Comparison of ENCODE assay signal across 1 cellular context in genomic region chr6:157323114-157323923, GRCh38.
A peak's percentile ranks its signal among the peaks of the same experiment; 100 is the strongest.
TF ChIP-seq lines count a peak whose summit lies in the region.

TMEM242 (minus strand) TSS chr6:157323519; CDS start chr6:157323499, 20 bp downstream.

TF ChIP-seq in K562, 482 proteins besides CTCF, POLR2A, EP300 and RAD21 (continued from another document):
- peak; percentile 89 for TF ChIP-seq ZNF395 (CRISPR knock-in tag; IDR thresholded peaks at IDR 0.05)
- TF ChIP-seq NCOA1 (IDR thresholded peaks at IDR 0.05; ENCODE audit: low read depth), result peak; percentile 99
- TF ChIP-seq E2F5 (CRISPR knock-in tag; IDR thresholded peaks at IDR 0.05), result no peak
- peak; percentile 99 for TF ChIP-seq PHF8 (IDR thresholded peaks at IDR 0.05; ENCODE audit: borderline replicate concordance, low read length)
- peak; percentile 55 for TF ChIP-seq HDAC3 (IDR thresholded peaks at IDR 0.05; ENCODE audit: borderline replicate concordance, partially characterized antibody)
- TF ChIP-seq HDAC8 (tag; IDR thresholded peaks at IDR 0.05), result peak; percentile 72
- peak; percentile 81 for TF ChIP-seq CC2D1A (IDR thresholded peaks at IDR 0.05)
- no peak for TF ChIP-seq ARID3A (IDR thresholded peaks at IDR 0.05; ENCODE audit: borderline replicate concordance, low read depth, low read length)
- TF ChIP-seq PRDM10 (IDR thresholded peaks at IDR 0.05; ENCODE audit: partially characterized antibody), result peak; percentile 89
- TF ChIP-seq MXI1 (IDR thresholded peaks at IDR 0.05; ENCODE audit: low read depth, low read length), result peak; percentile 14; the same call in 1 of the 2 replicates
- TF ChIP-seq EP400 (IDR thresholded peaks at IDR 0.05), result peak; percentile 94
- TF ChIP-seq GATAD2B (IDR thresholded peaks at IDR 0.05; ENCODE audit: borderline replicate concordance), result peak; percentile 81
- TF ChIP-seq ZNF280B (CRISPR knock-in tag; IDR thresholded peaks at IDR 0.05), result no peak
- peak; percentile 63 for TF ChIP-seq ARID1B (IDR thresholded peaks at IDR 0.05)
- no peak; the same call in 1 of the 2 replicates for TF ChIP-seq TAL1 (IDR thresholded peaks at IDR 0.05)
- TF ChIP-seq BRF1 (IDR thresholded peaks at IDR 0.05; ENCODE audit: borderline replicate concordance, extremely low read depth, insufficient read length), result no peak
- TF ChIP-seq ETS1 (conservative IDR thresholded peaks at IDR 0.05; ENCODE audit: control insufficient read depth, low read depth, low read length), result peak; percentile 90
- TF ChIP-seq ZNF639 (CRISPR knock-in tag; conservative IDR thresholded peaks at IDR 0.05 in 1 of 2, IDR thresholded peaks at IDR 0.05 in 1 of 2), result peak in 1 of 2 experiments; percentile 88; a peak in 2 of 4 replicates
- TF ChIP-seq SMAD3 (CRISPR knock-in tag; conservative IDR thresholded peaks at IDR 0.05), result peak; percentile 64
- no peak for TF ChIP-seq CHD4 (IDR thresholded peaks at IDR 0.05; ENCODE audit: insufficient read depth, insufficient replicate concordance, low read depth, low read length, poor library complexity, severe bottlenecking)
- TF ChIP-seq ZNF224 (CRISPR knock-in tag; IDR thresholded peaks at IDR 0.05), result peak; percentile 57; the same call in 1 of the 2 replicates
- peak; percentile 59; the same call in 1 of the 2 replicates for TF ChIP-seq BCOR (IDR thresholded peaks at IDR 0.05)
- no peak for TF ChIP-seq ATF3 (IDR thresholded peaks at IDR 0.05)
- TF ChIP-seq ATF3 (CRISPR knock-in tag; conservative IDR thresholded peaks at IDR 0.05), result peak; percentile 83
- peak; percentile 90 for TF ChIP-seq ZKSCAN1 (IDR thresholded peaks at IDR 0.05; ENCODE audit: low read depth, low read length)
- peak in 1 of 2 experiments; percentile 99; a peak in 2 of 4 replicates for TF ChIP-seq BCLAF1 (IDR thresholded peaks at IDR 0.05; ENCODE audit: borderline replicate concordance in 1 of 2, control insufficient read depth in 1 of 2, low read depth in 2 of 2, low read length in 1 of 2)
- TF ChIP-seq POLR2AphosphoS2 (IDR thresholded peaks at IDR 0.05; ENCODE audit: low read length), result peak; percentile 86; the same call in 1 of the 2 replicates
- TF ChIP-seq SIX5 (IDR thresholded peaks at IDR 0.05; ENCODE audit: borderline replicate concordance in 1 of 2, insufficient read depth in 1 of 2, low read depth in 1 of 2, low read length in 2 of 2), result peak; percentile 66 to 70
- no peak; the same call in 1 of the 2 replicates for TF ChIP-seq ZNF449 (CRISPR knock-in tag; IDR thresholded peaks at IDR 0.05)
- no peak; the same call in 1 of the 2 replicates for TF ChIP-seq FOXJ2 (tag; IDR thresholded peaks at IDR 0.05)
- TF ChIP-seq GTF2A2 (tag; IDR thresholded peaks at IDR 0.05), result peak; percentile 85
- no peak for TF ChIP-seq MITF (IDR thresholded peaks at IDR 0.05)
- TF ChIP-seq MCM5 (IDR thresholded peaks at IDR 0.05; ENCODE audit: low read depth), result no peak
- TF ChIP-seq CREB3 (tag; conservative IDR thresholded peaks at IDR 0.05; ENCODE audit: low read depth), result no peak
- TF ChIP-seq BRCA1 (IDR thresholded peaks at IDR 0.05), result no peak
- no peak; the same call in 1 of the 2 replicates for TF ChIP-seq BRCA1 (CRISPR knock-in tag; IDR thresholded peaks at IDR 0.05)
- peak in 1 of 2 experiments; percentile 92; a peak in 2 of 4 replicates for TF ChIP-seq KDM4B (IDR thresholded peaks at IDR 0.05; ENCODE audit: borderline replicate concordance in 2 of 2, low read depth in 1 of 2)
